21 cellular contexts compared by ENCODE assay signal in the genomic region with DNA sequence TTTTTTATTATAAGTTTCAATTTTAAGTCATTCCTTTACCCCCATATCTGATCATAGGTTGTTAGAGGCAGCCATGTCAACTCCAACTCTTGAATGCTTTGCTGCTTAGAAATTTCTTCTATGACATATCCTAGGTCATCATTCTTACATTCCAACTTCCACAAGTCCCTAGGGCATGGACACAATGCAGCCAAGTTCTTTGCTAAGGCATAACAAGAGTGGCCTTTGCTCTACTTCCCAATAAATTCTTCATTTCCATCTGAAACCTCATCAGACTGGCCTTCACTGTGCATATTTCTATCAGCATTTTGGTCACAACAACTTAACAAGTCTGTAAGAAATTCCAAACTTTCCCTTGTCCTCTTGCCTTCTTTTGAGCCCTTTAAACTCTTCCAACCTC. TPM values are rescaled to one million over a fixed set of nuclear protein-coding genes. Genes with fewer than 3 reads are reported as not detected.
DNase-seq lines count a peak whose midpoint lies in the region; TF ChIP-seq lines count a peak whose summit lies in the region.
"Had no signal": no experiment of that assay in that cellular context is flagged by ENCODE, and none has a peak within 500 bp of the region (broad histone marks: within the 10 kb centered on the region; RNA-seq: fewer than 3 reads in every experiment).

No MANE protein-coding gene starts in this region.

- H3K79me1 ChIP-seq in trophoblast cell (ENCODE audit: low read length) = no peaks in the 10 kb centered on the region

- H3K79me2 ChIP-seq in trophoblast cell (ENCODE audit: control insufficient read depth, insufficient read depth, low read length, poor library complexity) = no peaks in the 10 kb centered on the region

- no peak overlapping the region for H2BK12ac ChIP-seq in trophoblast cell (ENCODE audit: low read length)

- no peak for TF ChIP-seq POLR2A in esophagus muscularis mucosa (IDR thresholded peaks at IDR 0.05; ENCODE audit: low read depth)

- H4K8ac ChIP-seq in trophoblast cell (ENCODE audit: low read depth, low read length) = no peak overlapping the region

- no peak for TF ChIP-seq CTCF in esophagus muscularis mucosa (IDR thresholded peaks at IDR 0.05)

- H3K4me3 ChIP-seq in esophagus muscularis mucosa (no peak overlapping the region), trophoblast cell (ENCODE audit: low read depth, low read length) (no peak overlapping the region), subcutaneous abdominal adipose tissue (ENCODE audit: low read depth in 1 of 5, low read length in 5 of 5) (no peak overlapping the region)
- H3K4me3 ChIP-seq: BLaER1 had no signal

- H3K9ac ChIP-seq in trophoblast cell (ENCODE audit: low read length) (no peak overlapping the region), subcutaneous abdominal adipose tissue (ENCODE audit: low read length in 5 of 5) (no peak overlapping the region)
- H3K9ac ChIP-seq: BLaER1 had no signal

- no peak overlapping the region for H2BK120ac ChIP-seq in trophoblast cell (ENCODE audit: insufficient read depth, low read length, poor library complexity)

- H2AK5ac ChIP-seq in trophoblast cell (ENCODE audit: low read length) = no peak overlapping the region

- no peak for TF ChIP-seq EP300 in esophagus muscularis mucosa (IDR thresholded peaks at IDR 0.05)

- H3K27me3 ChIP-seq in esophagus muscularis mucosa (no peaks in the 10 kb centered on the region), trophoblast cell (ENCODE audit: insufficient read depth, low read length) (no peaks in the 10 kb centered on the region), subcutaneous abdominal adipose tissue (ENCODE audit: control insufficient read depth in 5 of 5, insufficient read depth in 4 of 5, low read length in 5 of 5) (no peaks in the 10 kb centered on the region)
- H3K27me3 ChIP-seq: BLaER1 had no signal

- intact Hi-C loops in esophagus muscularis mucosa (cut with DNase I) = no loop called here
- intact Hi-C loops in cardiac septum (cut with DNase I) = no loop called here

- H3K9me3 ChIP-seq in esophagus muscularis mucosa (no peaks in the 10 kb centered on the region), trophoblast cell (ENCODE audit: insufficient read depth, low read depth, low read length) (peaks cover 6% of the 10 kb centered on the region), subcutaneous abdominal adipose tissue (ENCODE audit: control insufficient read depth in 5 of 5, low read length in 5 of 5) (peaks cover 0 to 5% (median 0%) of the 10 kb centered on the region in 5 donors)

- H2BK5ac ChIP-seq in trophoblast cell (ENCODE audit: low read depth, low read length, poor library complexity) = no peak overlapping the region

- H3K18ac ChIP-seq in trophoblast cell (ENCODE audit: low read length) = no peak overlapping the region

- no peak overlapping the region for H3K4ac ChIP-seq in trophoblast cell (ENCODE audit: low read depth, low read length)

- no peak overlapping the region for H3K4me2 ChIP-seq in trophoblast cell (ENCODE audit: low read length)
- H3K4me2 ChIP-seq: BLaER1 had no signal

- H3K4me1 ChIP-seq in esophagus muscularis mucosa = no peaks in the 10 kb centered on the region
- H3K4me1 ChIP-seq in trophoblast cell (ENCODE audit: control insufficient read depth in 1 of 2, insufficient read depth in 2 of 2, low read length in 2 of 2) = peaks cover 5 to 10% of the 10 kb centered on the region in 2 experiments
- peaks cover 0 to 48% (median 40%) of the 10 kb centered on the region in 5 donors for H3K4me1 ChIP-seq in subcutaneous abdominal adipose tissue (ENCODE audit: control insufficient read depth in 5 of 5, insufficient read depth in 5 of 5, low read length in 5 of 5)
- H3K4me1 ChIP-seq: BLaER1 had no signal

- no peak overlapping the region for H2AFZ ChIP-seq in trophoblast cell (ENCODE audit: insufficient read depth, low read length, poor library complexity)

- DNase-seq in esophagus muscularis mucosa (ENCODE audit: extremely low spot score) (peak; percentile 42), fibroblast of peridontal ligament (ENCODE audit: extremely low read depth) (peak; percentile 72), trophoblast cell (peak; percentile 62 to 89), SHP77 (lab: John Stamatoyannopoulos, UW) (no peak), HuH-7.5 (ENCODE audit: low spot score) (no peak), cardiac septum (ENCODE audit: low spot score) (no peak)
- no peak for DNase-seq in activated CD4-positive, alpha-beta T cell treated with anti-CD3 and anti-CD28 coated beads, Interleukin-2, amount 50 U/mL, for 1 hour
- DNase-seq: 8988T; CD4-positive, alpha-beta memory T cell; DMS153; DMS79 treated with DMSO at 0.1 percent for 48 hours; GF-D8; GOT3; H7; HFFc6 had no signal

- H3K27ac ChIP-seq in esophagus muscularis mucosa (replicated peaks in 1 of 4) = no peak overlapping the region
- no peak overlapping the region for H3K27ac ChIP-seq in trophoblast cell (ENCODE audit: low read depth, low read length)
- H3K27ac ChIP-seq in subcutaneous abdominal adipose tissue (ENCODE audit: low read depth, low read length) = peak overlapping the region; percentile 71
- H3K27ac ChIP-seq: BLaER1 had no signal

- H3K36me3 ChIP-seq in esophagus muscularis mucosa = no peaks in the 10 kb centered on the region
- H3K36me3 ChIP-seq in trophoblast cell (ENCODE audit: control insufficient read depth in 1 of 2, insufficient read depth in 2 of 2, low read length in 2 of 2) = no peaks in the 10 kb centered on the region
- H3K36me3 ChIP-seq in subcutaneous abdominal adipose tissue (ENCODE audit: control insufficient read depth in 5 of 5, insufficient read depth in 5 of 5, low read length in 5 of 5) = no peaks in the 10 kb centered on the region
- H3K36me3 ChIP-seq: BLaER1 had no signal

- no peak overlapping the region for H4K12ac ChIP-seq in trophoblast cell (ENCODE audit: low read depth, low read length)

- H4K91ac ChIP-seq in trophoblast cell (ENCODE audit: low read depth, low read length) = no peak overlapping the region

- no peak overlapping the region for H3K23ac ChIP-seq in trophoblast cell (ENCODE audit: low read length)

- no peak overlapping the region for H3K14ac ChIP-seq in trophoblast cell (ENCODE audit: low read length)

RNA-seq across cellular contexts. Expression of a gene that starts 28.5 kb away (rescaled TPM):
- not detected for total RNA-seq in esophagus muscularis mucosa
- polyA plus RNA-seq in trophoblast cell (2013) = 0.01 and 0.03 TPM in 2 replicates
- total RNA-seq in cardiac septum = not detected
- total RNA-seq: A673; CD4-positive, alpha-beta memory T cell; H7; HFFc6; HT-29 had no signal
- polyA plus RNA-seq: AG04450; CD14-positive monocyte; CD4-positive, alpha-beta memory T cell had no signal

Comparison
In these comparisons a context has a peak if more than half of its experiments do, and no peak if none do; other contexts are left out.
1. DNase-seq: peak in esophagus muscularis mucosa (single experiment), fibroblast of peridontal ligament (single experiment) and trophoblast cell (2 of 2); none in SHP77 (0 of 2), activated CD4-positive, alpha-beta T cell treated with anti-CD3 and anti-CD28 coated beads, Interleukin-2, amount 50 U/mL, for 1 hour (single experiment), HuH-7.5 (single experiment) and cardiac septum (single experiment).